ENCODE assay signal across 32 cellular contexts in the genomic region with DNA sequence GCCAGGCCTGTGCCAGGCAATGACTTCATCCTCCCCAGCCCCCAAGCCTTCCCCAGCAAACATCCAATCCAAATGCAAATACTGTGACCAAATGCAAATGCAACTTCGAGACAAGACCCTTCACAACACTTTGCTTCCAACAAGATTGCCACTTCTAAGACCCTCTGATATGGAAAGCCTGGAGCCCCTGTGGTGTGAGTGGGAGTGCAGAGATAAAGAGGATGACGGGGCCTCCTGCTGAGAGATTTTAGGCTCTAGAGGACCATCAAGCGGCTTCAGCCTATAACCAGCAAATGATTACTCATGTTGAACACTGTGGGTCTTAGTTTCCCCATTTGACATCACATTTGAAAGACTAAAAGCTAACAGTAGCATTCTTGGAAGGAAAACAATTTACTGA. TPM values are rescaled to one million over a fixed set of nuclear protein-coding genes. Genes with fewer than 3 reads are reported as not detected.
"Had no signal": no experiment of that assay in that cellular context is flagged by ENCODE, and none has a peak within 500 bp of the region (broad histone marks: within the 10 kb centered on the region; RNA-seq: fewer than 3 reads in every experiment).

No MANE protein-coding gene starts in this region.

- H3K4me1 ChIP-seq: adrenal gland, body of pancreas, foreskin keratinocyte, gastrocnemius medialis, heart right ventricle had no signal

- H3K9me3 ChIP-seq: adrenal gland, body of pancreas, gastrocnemius medialis had no signal

- H3K27me3 ChIP-seq: adrenal gland, body of pancreas, foreskin keratinocyte, gastrocnemius medialis, heart right ventricle, hepatocyte had no signal

- DNase-seq: activated B cell treated with CpG ODN at 0.5 μM for 24 hours; activated CD4-positive, alpha-beta T cell treated with anti-CD3 and anti-CD28 coated beads for 48 hours; activated CD4-positive, alpha-beta T cell treated with anti-CD3 and anti-CD28 coated beads, Interleukin-2, amount 50 U/mL, for 1 hour; activated CD4-positive, alpha-beta T cell treated with anti-CD3 and anti-CD28 coated beads, Interleukin-2, amount 50 U/mL, for 48 hours; activated effector memory CD4-positive, alpha-beta T cell treated with anti-CD3 and anti-CD28 coated beads, Interleukin-2, amount 50 U/mL, for 16 hours; activated naive CD4-positive, alpha-beta T cell treated with anti-CD3 and anti-CD28 coated beads for 36 hours; activated naive CD8-positive, alpha-beta T cell treated with anti-CD3 and anti-CD28 coated beads for 36 hours; activated naive CD8-positive, alpha-beta T cell treated with anti-CD3 and anti-CD28 coated beads, Interleukin-2, amount 50 U/mL, for 24 hours; activated T-cell treated with anti-CD3 and anti-CD28 coated beads, Interleukin-2, amount 50 U/mL, for 1 hour; activated T-cell treated with anti-CD3 and anti-CD28 coated beads, Interleukin-2, amount 50 U/mL, for 48 hours; adrenal gland; aorta; body of pancreas; cortex of kidney; dermis blood vessel endothelial cell; effector CD8-positive, alpha-beta T cell; foreskin keratinocyte; gastrocnemius medialis; heart right ventricle; T-helper 1 cell; T-helper 17 cell; T1000 had no signal

- H3K4me3 ChIP-seq: adrenal gland, body of pancreas, gastrocnemius medialis, heart right ventricle, hepatocyte had no signal

- H3K4me1 Mint-ChIP-seq: activated B cell treated with CpG ODN at 0.5 μM for 24 hours; activated naive CD4-positive, alpha-beta T cell treated with anti-CD3 and anti-CD28 coated beads, Interleukin-2, amount 50 U/mL, for 24 hours; activated naive CD8-positive, alpha-beta T cell treated with anti-CD3 and anti-CD28 coated beads for 36 hours; activated naive CD8-positive, alpha-beta T cell treated with anti-CD3 and anti-CD28 coated beads, Interleukin-2, amount 50 U/mL, for 24 hours; T-helper 17 cell had no signal

- H3K27ac ChIP-seq: adrenal gland, body of pancreas, foreskin keratinocyte, gastrocnemius medialis, heart right ventricle, hepatocyte, WERI-Rb-1 had no signal

- H3K36me3 ChIP-seq: adrenal gland, gastrocnemius medialis, WERI-Rb-1 had no signal

- H3K27ac Mint-ChIP-seq: activated B cell treated with CpG ODN at 0.5 μM for 24 hours; activated naive CD4-positive, alpha-beta T cell treated with anti-CD3 and anti-CD28 coated beads for 36 hours; activated naive CD4-positive, alpha-beta T cell treated with anti-CD3 and anti-CD28 coated beads, Interleukin-2, amount 50 U/mL, for 24 hours; activated naive CD8-positive, alpha-beta T cell treated with anti-CD3 and anti-CD28 coated beads for 36 hours; activated naive CD8-positive, alpha-beta T cell treated with anti-CD3 and anti-CD28 coated beads, Interleukin-2, amount 50 U/mL, for 24 hours; activated T-helper 1 cell treated with anti-CD3 and anti-CD28 coated beads, Interleukin-12 subunit alpha, Interleukin-12 subunit beta, Interleukin-2, Interleukin-4 antibody, amounts not matched to agents 30 ng/mL and 10 ng/mL and 1 ng/mL, durations not matched to agents 14 hours and 24 hours and 36 hours; activated T-helper 2 cell treated with anti-CD3 and anti-CD28 coated beads, Interferon-gamma antibody, Interleukin-2, Interleukin-4, amounts not matched to agents 10 μg/mL and 5 μg/mL and 100 μg/mL, durations not matched to agents 14 hours and 24 hours and 36 hours; T-helper 17 cell; T-helper 2 cell treated with Interferon-gamma antibody and Interleukin-4, amounts not matched to agents 5 μg/mL and 100 μg/mL, for 36 hours had no signal

- H3K9me3 Mint-ChIP-seq: activated naive CD4-positive, alpha-beta T cell treated with anti-CD3 and anti-CD28 coated beads, Interleukin-2, amount 50 U/mL, for 24 hours; activated T-helper 1 cell treated with anti-CD3 and anti-CD28 coated beads, Interleukin-12 subunit alpha, Interleukin-12 subunit beta, Interleukin-2, Interleukin-4 antibody, amounts not matched to agents 30 ng/mL and 10 ng/mL and 1 ng/mL, durations not matched to agents 14 hours and 24 hours and 36 hours; activated T-helper 2 cell treated with anti-CD3 and anti-CD28 coated beads, Interferon-gamma antibody, Interleukin-2, Interleukin-4, amounts not matched to agents 10 μg/mL and 5 μg/mL and 100 μg/mL, durations not matched to agents 14 hours and 24 hours and 36 hours; T-helper 2 cell treated with Interferon-gamma antibody and Interleukin-4, amounts not matched to agents 5 μg/mL and 100 μg/mL, for 36 hours had no signal

- ATAC-seq: activated CD4-positive, CD25-positive, alpha-beta regulatory T cell treated with anti-CD3 and anti-CD28 coated beads, Interleukin-2, amount 50 U/mL, for 24 hours; activated naive CD8-positive, alpha-beta T cell treated with anti-CD3 and anti-CD28 coated beads, Interleukin-2, amount 50 U/mL, for 24 hours; body of pancreas; esophagus mucosa; foreskin keratinocyte; gastrocnemius medialis; heart right ventricle; T-helper 17 cell had no signal

- H3K36me3 Mint-ChIP-seq: activated naive CD4-positive, alpha-beta T cell treated with anti-CD3 and anti-CD28 coated beads, Interleukin-2, amount 50 U/mL, for 24 hours; activated naive CD8-positive, alpha-beta T cell treated with anti-CD3 and anti-CD28 coated beads for 36 hours had no signal

- H3K4me3 Mint-ChIP-seq: activated B cell treated with CpG ODN at 0.5 μM for 24 hours; activated naive CD4-positive, alpha-beta T cell treated with anti-CD3 and anti-CD28 coated beads for 36 hours; activated naive CD4-positive, alpha-beta T cell treated with anti-CD3 and anti-CD28 coated beads, Interleukin-2, amount 50 U/mL, for 24 hours; activated naive CD8-positive, alpha-beta T cell treated with anti-CD3 and anti-CD28 coated beads for 36 hours; activated naive CD8-positive, alpha-beta T cell treated with anti-CD3 and anti-CD28 coated beads, Interleukin-2, amount 50 U/mL, for 24 hours; activated T-helper 1 cell treated with anti-CD3 and anti-CD28 coated beads, Interleukin-12 subunit alpha, Interleukin-12 subunit beta, Interleukin-2, Interleukin-4 antibody, amounts not matched to agents 30 ng/mL and 10 ng/mL and 1 ng/mL, durations not matched to agents 14 hours and 24 hours and 36 hours; T-helper 17 cell; T-helper 2 cell treated with Interferon-gamma antibody and Interleukin-4, amounts not matched to agents 5 μg/mL and 100 μg/mL, for 36 hours had no signal

RNA-seq across cellular contexts. Expression of a gene that starts 46.6 kb away (rescaled TPM):
- total RNA-seq: activated B cell treated with CpG ODN at 0.5 μM for 24 hours; activated naive CD4-positive, alpha-beta T cell treated with anti-CD3 and anti-CD28 coated beads for 36 hours; activated naive CD8-positive, alpha-beta T cell treated with anti-CD3 and anti-CD28 coated beads for 36 hours; activated T-helper 1 cell treated with anti-CD3 and anti-CD28 coated beads, Interleukin-12 subunit alpha, Interleukin-12 subunit beta, Interleukin-2, Interleukin-4 antibody, amounts not matched to agents 30 ng/mL and 10 ng/mL and 1 ng/mL, durations not matched to agents 14 hours and 24 hours and 36 hours; activated T-helper 2 cell treated with anti-CD3 and anti-CD28 coated beads, Interferon-gamma antibody, Interleukin-2, Interleukin-4, amounts not matched to agents 10 μg/mL and 5 μg/mL and 100 μg/mL, durations not matched to agents 14 hours and 24 hours and 36 hours; chondrocyte; epithelial cell of proximal tubule; foreskin keratinocyte; gastrocnemius medialis; T-helper 17 cell had no signal
- polyA plus RNA-seq: foreskin keratinocyte had no signal
